In genomic region chr16:77721752-77722314, GRCh38 we compare ENCODE assay signal across 8 cellular contexts. TPM values are rescaled to one million over a fixed set of nuclear protein-coding genes. Genes with fewer than 3 reads are reported as not detected.
A peak's percentile ranks its signal among the peaks of the same experiment; 100 is the strongest.
DNase-seq lines count a peak whose midpoint lies in the region; ATAC-seq and TF ChIP-seq lines count a peak whose summit lies in the region.

No MANE protein-coding gene starts in this region.

- H3K4me3 Mint-ChIP-seq in IgD-negative memory B cell = peak overlapping the region; percentile 84 to 97 (median 94)

- intact Hi-C loops in tibial artery (cut with DNase I; ENCODE audit: low total_unique reads) = loop anchor here (10.0 kb wide), 1 partner anchor 63 kb away; the partner anchor contains the start of gene VAT1L

- peak overlapping the region; percentile 44; the same call in 1 of the 2 replicates for H3K9ac ChIP-seq in ES-I3 (ENCODE audit: low read depth, low read length)

- no peaks in the 10 kb centered on the region for H3K27me3 ChIP-seq in tibial artery
- H3K27me3 ChIP-seq in H7 (ENCODE audit: control insufficient read depth, insufficient read depth, low read length) = no peaks in the 10 kb centered on the region

- H3K36me3 ChIP-seq in ES-I3 (ENCODE audit: insufficient read depth, low read length) = no peaks in the 10 kb centered on the region
- H3K36me3 ChIP-seq in tibial artery = peaks cover 0 to 11% (median 3%) of the 10 kb centered on the region in 3 donors
- peaks cover 1% of the 10 kb centered on the region; the same call in 1 of the 2 replicates for H3K36me3 ChIP-seq in H7 (replicated peaks; ENCODE audit: control insufficient read depth, insufficient read depth, low read length)

- no peaks in the 10 kb centered on the region for H3K36me3 Mint-ChIP-seq in IgD-negative memory B cell

- H3K4me1 ChIP-seq in ES-I3 (ENCODE audit: insufficient read depth, low read length) (0 out of 2 replicates have a peak, but pooled peaks cover 3% of the 10 kb centered on the region), tibial artery (peaks cover 0 to 13% (median 9%) of the 10 kb centered on the region in 4 donors)

- peak overlapping the region; percentile 29 to 86 for H3K27ac ChIP-seq in tibial artery

- ATAC-seq in GM21717 (IDR thresholded peaks at IDR 0.05; ENCODE audit: unreplicated experiment) = peak; percentile 31

- H3K9me3 Mint-ChIP-seq in IgD-negative memory B cell = no peaks in the 10 kb centered on the region

- no peaks in the 10 kb centered on the region for H3K9me3 ChIP-seq in ES-I3 (ENCODE audit: control insufficient read depth, insufficient read depth, low read length)
- H3K9me3 ChIP-seq in tibial artery = no peaks in the 10 kb centered on the region

- H3K4me1 Mint-ChIP-seq in IgD-negative memory B cell = peaks cover 0 to 10% (median 9%) of the 10 kb centered on the region in 3 donors

- TF ChIP-seq CTCF in foreskin fibroblast (IDR thresholded peaks at IDR 0.05; ENCODE audit: low read depth, low read length) (no peak), tibial artery (IDR thresholded peaks at IDR 0.05) (no peak)

- DNase-seq in foreskin fibroblast (no peak), tibial artery (no peak), NCI-H1417 (lab: John Stamatoyannopoulos, UW) (no peak), putamen (ENCODE audit: low spot score) (no peak), H7 (no peak)

- H3K27ac Mint-ChIP-seq in IgD-negative memory B cell = peak overlapping the region in 2 of 3 donors; percentile 20 to 88

- H3K27me3 Mint-ChIP-seq in IgD-negative memory B cell = no peaks in the 10 kb centered on the region

- H3K4me3 ChIP-seq in foreskin fibroblast (ENCODE audit: low read depth in 1 of 2, low read length in 2 of 2) (peak overlapping the region; percentile 15 to 43), tibial artery (peak overlapping the region; percentile 75 to 80), H7 (ENCODE audit: insufficient read depth, low read depth, low read length) (no peak overlapping the region)

RNA-seq across cellular contexts. Expression of gene NUDT7, which starts 0.5 kb away (rescaled TPM):
- polyA plus RNA-seq in IgD-negative memory B cell = 8.8 TPM
- 8.6 and 8.9 TPM in 2 replicates for total RNA-seq in H7 (2014; rRNA removed; shearing (Covaris generic))
